ENCODE assay signal across 1 cellular context in genomic region chr1:235124111-235124510, GRCh38.
TF ChIP-seq lines count a peak whose summit lies in the region.

No MANE protein-coding gene starts in this region.

TF ChIP-seq in GM12878, 131 proteins besides CTCF, POLR2A, EP300 and RAD21:
- TF ChIP-seq CBX3 (IDR thresholded peaks at IDR 0.05; ENCODE audit: borderline replicate concordance, low read depth): no peak
- TF ChIP-seq CREM (IDR thresholded peaks at IDR 0.05; ENCODE audit: low read depth): no peak
- TF ChIP-seq DPF2 (IDR thresholded peaks at IDR 0.05): no peak
- TF ChIP-seq FOS (IDR thresholded peaks at IDR 0.05; ENCODE audit: borderline replicate concordance, extremely low read depth, insufficient read length): no peak
- no peak for TF ChIP-seq BCL11A (IDR thresholded peaks at IDR 0.05; ENCODE audit: low read depth, low read length)
- TF ChIP-seq YY1 (IDR thresholded peaks at IDR 0.05; ENCODE audit: low read depth, low read length): no peak
- TF ChIP-seq, protein P1, sequence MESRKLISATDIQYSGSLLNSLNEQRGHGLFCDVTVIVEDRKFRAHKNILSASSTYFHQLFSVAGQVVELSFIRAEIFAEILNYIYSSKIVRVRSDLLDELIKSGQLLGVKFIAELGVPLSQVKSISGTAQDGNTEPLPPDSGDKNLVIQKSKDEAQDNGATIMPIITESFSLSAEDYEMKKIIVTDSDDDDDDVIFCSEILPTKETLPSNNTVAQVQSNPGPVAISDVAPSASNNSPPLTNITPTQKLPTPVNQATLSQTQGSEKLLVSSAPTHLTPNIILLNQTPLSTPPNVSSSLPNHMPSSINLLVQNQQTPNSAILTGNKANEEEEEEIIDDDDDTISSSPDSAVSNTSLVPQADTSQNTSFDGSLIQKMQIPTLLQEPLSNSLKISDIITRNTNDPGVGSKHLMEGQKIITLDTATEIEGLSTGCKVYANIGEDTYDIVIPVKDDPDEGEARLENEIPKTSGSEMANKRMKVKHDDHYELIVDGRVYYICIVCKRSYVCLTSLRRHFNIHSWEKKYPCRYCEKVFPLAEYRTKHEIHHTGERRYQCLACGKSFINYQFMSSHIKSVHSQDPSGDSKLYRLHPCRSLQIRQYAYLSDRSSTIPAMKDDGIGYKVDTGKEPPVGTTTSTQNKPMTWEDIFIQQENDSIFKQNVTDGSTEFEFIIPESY (IDR thresholded peaks at IDR 0.05): 0 out of 2 replicates have a peak, but pooled peaks have one; percentile 56
- TF ChIP-seq TAF1 (IDR thresholded peaks at IDR 0.05; ENCODE audit: borderline replicate concordance, low read depth, low read length): no peak
- no peak for TF ChIP-seq POU2F2 (IDR thresholded peaks at IDR 0.05; ENCODE audit: borderline replicate concordance, low read depth, low read length)
- no peak for TF ChIP-seq USF1 (IDR thresholded peaks at IDR 0.05; ENCODE audit: borderline replicate concordance, extremely low read length, insufficient read depth, low read depth, low read length)
- TF ChIP-seq, protein P2, sequence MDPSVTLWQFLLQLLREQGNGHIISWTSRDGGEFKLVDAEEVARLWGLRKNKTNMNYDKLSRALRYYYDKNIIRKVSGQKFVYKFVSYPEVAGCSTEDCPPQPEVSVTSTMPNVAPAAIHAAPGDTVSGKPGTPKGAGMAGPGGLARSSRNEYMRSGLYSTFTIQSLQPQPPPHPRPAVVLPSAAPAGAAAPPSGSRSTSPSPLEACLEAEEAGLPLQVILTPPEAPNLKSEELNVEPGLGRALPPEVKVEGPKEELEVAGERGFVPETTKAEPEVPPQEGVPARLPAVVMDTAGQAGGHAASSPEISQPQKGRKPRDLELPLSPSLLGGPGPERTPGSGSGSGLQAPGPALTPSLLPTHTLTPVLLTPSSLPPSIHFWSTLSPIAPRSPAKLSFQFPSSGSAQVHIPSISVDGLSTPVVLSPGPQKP (IDR thresholded peaks at IDR 0.05; ENCODE audit: low read depth, low read length): no peak
- TF ChIP-seq NRF1 (conservative IDR thresholded peaks at IDR 0.05; ENCODE audit: low read depth, low read length): no peak
- TF ChIP-seq REST (IDR thresholded peaks at IDR 0.05; ENCODE audit: low read depth, low read length): no peak
- TF ChIP-seq SREBF2 (IDR thresholded peaks at IDR 0.05; ENCODE audit: low read length): no peak
- TF ChIP-seq, protein P3, sequence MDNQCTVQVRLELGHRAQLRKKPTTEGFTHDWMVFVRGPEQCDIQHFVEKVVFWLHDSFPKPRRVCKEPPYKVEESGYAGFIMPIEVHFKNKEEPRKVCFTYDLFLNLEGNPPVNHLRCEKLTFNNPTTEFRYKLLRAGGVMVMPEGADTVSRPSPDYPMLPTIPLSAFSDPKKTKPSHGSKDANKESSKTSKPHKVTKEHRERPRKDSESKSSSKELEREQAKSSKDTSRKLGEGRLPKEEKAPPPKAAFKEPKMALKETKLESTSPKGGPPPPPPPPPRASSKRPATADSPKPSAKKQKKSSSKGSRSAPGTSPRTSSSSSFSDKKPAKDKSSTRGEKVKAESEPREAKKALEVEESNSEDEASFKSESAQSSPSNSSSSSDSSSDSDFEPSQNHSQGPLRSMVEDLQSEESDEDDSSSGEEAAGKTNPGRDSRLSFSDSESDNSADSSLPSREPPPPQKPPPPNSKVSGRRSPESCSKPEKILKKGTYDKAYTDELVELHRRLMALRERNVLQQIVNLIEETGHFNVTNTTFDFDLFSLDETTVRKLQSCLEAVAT (IDR thresholded peaks at IDR 0.05): peak; percentile 55; the same call in 1 of the 2 replicates
